Comparison of ENCODE assay signal across 7 cellular contexts in the genomic region with DNA sequence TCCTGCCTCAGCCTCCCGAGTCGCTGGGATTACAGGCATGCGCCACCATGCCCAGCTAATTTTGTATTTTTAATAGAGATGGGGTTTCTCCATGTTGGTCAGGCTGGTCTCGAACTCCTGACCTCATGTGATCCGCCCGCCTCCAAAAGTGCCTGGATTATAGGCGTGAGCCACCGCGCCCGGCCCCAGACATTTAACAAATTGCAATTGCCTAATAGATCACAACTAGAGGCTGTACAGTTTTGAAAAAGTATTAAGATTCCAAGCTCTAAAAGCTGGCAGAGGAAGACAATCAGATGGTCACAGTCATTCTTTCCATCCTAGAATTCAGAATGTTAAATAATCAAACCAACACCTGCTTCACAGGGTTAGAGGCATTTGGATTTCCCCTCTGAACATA.
DNase-seq lines count a peak whose midpoint lies in the region; ATAC-seq and TF ChIP-seq lines count a peak whose summit lies in the region.
"Not testable (repeated sequence)": the region's sequence is repeated elsewhere in the genome, so short reads cannot be mapped to it uniquely, and the experiment has no call there.

No MANE protein-coding gene starts in this region.

- H3K4me3 Mint-ChIP-seq in CD4-positive, alpha-beta memory T cell = peak overlapping the region in 6 of 8 donors; percentile 3 to 63 (median 48)
- not testable (repeated sequence) for H3K4me3 Mint-ChIP-seq in activated CD8-positive, alpha-beta memory T cell treated with anti-CD3 and anti-CD28 coated beads, Interleukin-2, amount 10 ng/mL, durations not matched to agents 7 days and 5 days; osteocyte (ENCODE audit: unreplicated experiment)
- peak overlapping the region; percentile 12 for H3K4me3 Mint-ChIP-seq in activated naive CD4-positive, alpha-beta T cell treated with anti-CD3 and anti-CD28 coated beads for 36 hours
- peak overlapping the region; percentile 75 to 89 for H3K4me3 Mint-ChIP-seq in effector memory CD8-positive, alpha-beta T cell

- peak overlapping the region; percentile 78 for H3K4me2 ChIP-seq in Loucy (ENCODE audit: low read depth, low read length, poor library complexity, severe bottlenecking)

- ATAC-seq in activated CD8-positive, alpha-beta memory T cell treated with anti-CD3 and anti-CD28 coated beads, Interleukin-2, amount 10 ng/mL, durations not matched to agents 7 days and 5 days; effector memory CD8-positive, alpha-beta T cell (replicated peaks); gastroesophageal sphincter: not testable (repeated sequence)

- H3K9ac ChIP-seq in Loucy (ENCODE audit: low read depth, low read length, poor library complexity, severe bottlenecking) = not testable (repeated sequence)

- TF ChIP-seq EP300 in gastroesophageal sphincter (IDR thresholded peaks at IDR 0.05) = not testable (repeated sequence)

- H3K27ac ChIP-seq in CD4-positive, alpha-beta memory T cell (ENCODE audit: low read depth, low read length) = not testable (repeated sequence)
- peak overlapping the region in 3 of 4 donors; percentile 15 to 60 (median 52) for H3K27ac ChIP-seq in gastroesophageal sphincter

- POLR2A ChIA-PET in CD4-positive, alpha-beta memory T cell (lab: Charles Lee; ENCODE audit: partially characterized antibody) = not testable (repeated sequence)

- DNase-seq in CD4-positive, alpha-beta memory T cell; activated naive CD4-positive, alpha-beta T cell treated with anti-CD3 and anti-CD28 coated beads for 36 hours; effector memory CD8-positive, alpha-beta T cell: not testable (repeated sequence)
- peak; percentile 26 for DNase-seq in activated CD8-positive, alpha-beta memory T cell treated with anti-CD3 and anti-CD28 coated beads, Interleukin-2, amount 10 ng/mL, durations not matched to agents 7 days and 5 days
- DNase-seq in osteocyte (ENCODE audit: extremely low spot score, unreplicated experiment) = peak; percentile 48

- not testable (repeated sequence) for H3K36me3 ChIP-seq in CD4-positive, alpha-beta memory T cell (ENCODE audit: insufficient read depth, low read length); Loucy (ENCODE audit: insufficient read depth, low read length); gastroesophageal sphincter

- not testable (repeated sequence) for H2AFZ ChIP-seq in Loucy (ENCODE audit: low read length)

- TF ChIP-seq CTCF in Loucy (conservative IDR thresholded peaks at IDR 0.05; ENCODE audit: low read length); gastroesophageal sphincter (IDR thresholded peaks at IDR 0.05); osteocyte (IDR thresholded peaks at IDR 0.05): not testable (repeated sequence)

- H3K4me3 ChIP-seq in CD4-positive, alpha-beta memory T cell (ENCODE audit: low read length in 2 of 2); Loucy (ENCODE audit: low read length, poor library complexity, severe bottlenecking); gastroesophageal sphincter: not testable (repeated sequence)

- WGBS in gastroesophageal sphincter (ENCODE audit: low coverage in 1 of 2), 2 donors = 91 to 100% methylated on average over 3 to 4 of the region's 10 CpGs

- peaks cover 24% of the 10 kb centered on the region for H4K20me1 ChIP-seq in Loucy (ENCODE audit: insufficient read depth, low read length, poor library complexity, severe bottlenecking)

- H3K9me2 ChIP-seq in Loucy (replicated peaks; ENCODE audit: low read depth, low read length) = not testable (repeated sequence)

- TF ChIP-seq POLR2A in gastroesophageal sphincter (IDR thresholded peaks at IDR 0.05) = not testable (repeated sequence)

- CTCF ChIA-PET in CD4-positive, alpha-beta memory T cell (lab: Charles Lee; ENCODE audit: partially characterized antibody) = interaction anchor here (1.1 kb wide), 1 partner anchor 21 kb away, joined by 3 read pairs; no protein-coding TSS in a partner anchor
- CTCF ChIA-PET in activated CD8-positive, alpha-beta memory T cell treated with anti-CD3 and anti-CD28 coated beads, Interleukin-2, amount 10 ng/mL, durations not matched to agents 7 days and 5 days (lab: Charles Lee) = interaction anchor here (1.4 kb wide), 1 partner anchor 10 kb away, joined by 3 read pairs; no protein-coding TSS in a partner anchor
- CTCF ChIA-PET in activated naive CD4-positive, alpha-beta T cell treated with anti-CD3 and anti-CD28 coated beads for 36 hours (lab: Charles Lee) = interaction anchor here (0.6 to 1.2 kb wide), 2 partner anchors 76 to 404 kb away, joined by 3 to 4 read pairs; no protein-coding TSS in a partner anchor

- not testable (repeated sequence) for H3K9me3 ChIP-seq in CD4-positive, alpha-beta memory T cell (ENCODE audit: control insufficient read depth in 1 of 2, low read length in 2 of 2); Loucy (ENCODE audit: insufficient read depth, low read depth, low read length); gastroesophageal sphincter

- H3K27ac Mint-ChIP-seq in CD4-positive, alpha-beta memory T cell = peak overlapping the region in 2 of 7 donors; percentile 0 to 22
- H3K27ac Mint-ChIP-seq in activated CD8-positive, alpha-beta memory T cell treated with anti-CD3 and anti-CD28 coated beads, Interleukin-2, amount 10 ng/mL, durations not matched to agents 7 days and 5 days = not testable (repeated sequence)
- H3K27ac Mint-ChIP-seq in activated naive CD4-positive, alpha-beta T cell treated with anti-CD3 and anti-CD28 coated beads for 36 hours = peak overlapping the region; percentile 36
- H3K27ac Mint-ChIP-seq in effector memory CD8-positive, alpha-beta T cell = peak overlapping the region; percentile 62 to 94
- peak overlapping the region; percentile 57 for H3K27ac Mint-ChIP-seq in osteocyte (ENCODE audit: unreplicated experiment)

- not testable (repeated sequence) for H3K27me3 ChIP-seq in CD4-positive, alpha-beta memory T cell (ENCODE audit: insufficient read depth, low read length); gastroesophageal sphincter
- H3K27me3 ChIP-seq in Loucy (ENCODE audit: insufficient read depth, low read length, poor library complexity, severe bottlenecking) = peaks cover 83% of the 10 kb centered on the region

- H3K4me1 ChIP-seq in CD4-positive, alpha-beta memory T cell (ENCODE audit: insufficient read depth, low read length) = peaks cover 35% of the 10 kb centered on the region
- peaks cover 11% of the 10 kb centered on the region for H3K4me1 ChIP-seq in Loucy (ENCODE audit: insufficient read depth, low read length, poor library complexity, severe bottlenecking)
- peaks cover 0 to 53% (median 2%) of the 10 kb centered on the region in 3 donors for H3K4me1 ChIP-seq in gastroesophageal sphincter

- not testable (repeated sequence) for H3K79me2 ChIP-seq in Loucy (ENCODE audit: insufficient read depth, low read length)

- not testable (repeated sequence) for H3K36me3 Mint-ChIP-seq in CD4-positive, alpha-beta memory T cell; activated CD8-positive, alpha-beta memory T cell treated with anti-CD3 and anti-CD28 coated beads, Interleukin-2, amount 10 ng/mL, durations not matched to agents 7 days and 5 days; activated naive CD4-positive, alpha-beta T cell treated with anti-CD3 and anti-CD28 coated beads for 36 hours (ENCODE audit: low read depth); effector memory CD8-positive, alpha-beta T cell (ENCODE audit: insufficient read depth); osteocyte (ENCODE audit: unreplicated experiment)

- peaks cover 22 to 50% (median 38%) of the 10 kb centered on the region in 4 donors for H3K4me1 Mint-ChIP-seq in CD4-positive, alpha-beta memory T cell
- peaks cover 44% of the 10 kb centered on the region for H3K4me1 Mint-ChIP-seq in activated CD8-positive, alpha-beta memory T cell treated with anti-CD3 and anti-CD28 coated beads, Interleukin-2, amount 10 ng/mL, durations not matched to agents 7 days and 5 days
- H3K4me1 Mint-ChIP-seq in activated naive CD4-positive, alpha-beta T cell treated with anti-CD3 and anti-CD28 coated beads for 36 hours (ENCODE audit: low read depth) = peaks cover 40% of the 10 kb centered on the region
- H3K4me1 Mint-ChIP-seq in effector memory CD8-positive, alpha-beta T cell (ENCODE audit: low read depth in 2 of 2) = peaks cover 35 to 37% of the 10 kb centered on the region in 2 donors
- H3K4me1 Mint-ChIP-seq in osteocyte (ENCODE audit: unreplicated experiment) = peaks cover 20% of the 10 kb centered on the region

- H3F3A ChIP-seq in Loucy (ENCODE audit: low read depth) = not testable (repeated sequence)

- H3K27me3 Mint-ChIP-seq in CD4-positive, alpha-beta memory T cell; activated naive CD4-positive, alpha-beta T cell treated with anti-CD3 and anti-CD28 coated beads for 36 hours (ENCODE audit: low read depth); effector memory CD8-positive, alpha-beta T cell; osteocyte (ENCODE audit: unreplicated experiment): not testable (repeated sequence)
- peaks cover 65% of the 10 kb centered on the region for H3K27me3 Mint-ChIP-seq in activated CD8-positive, alpha-beta memory T cell treated with anti-CD3 and anti-CD28 coated beads, Interleukin-2, amount 10 ng/mL, durations not matched to agents 7 days and 5 days

- intact Hi-C loops in CD4-positive, alpha-beta memory T cell (cut with micrococcal nuclease) = not testable (repeated sequence)
- intact Hi-C loops in activated naive CD4-positive, alpha-beta T cell treated with anti-CD3 and anti-CD28 coated beads for 36 hours (cut with micrococcal nuclease) = loop anchor here (2.0 to 5.0 kb wide), 2 partner anchors 50 to 65 kb away; no protein-coding TSS in a partner anchor

- not testable (repeated sequence) for H3K9me3 Mint-ChIP-seq in CD4-positive, alpha-beta memory T cell; activated CD8-positive, alpha-beta memory T cell treated with anti-CD3 and anti-CD28 coated beads, Interleukin-2, amount 10 ng/mL, durations not matched to agents 7 days and 5 days (ENCODE audit: low read depth); activated naive CD4-positive, alpha-beta T cell treated with anti-CD3 and anti-CD28 coated beads for 36 hours; effector memory CD8-positive, alpha-beta T cell; osteocyte (ENCODE audit: unreplicated experiment)
